Comparison of ENCODE assay signal across 22 cellular contexts in genomic region chr1:4933232-4933631, GRCh38.
DNase-seq lines count a peak whose midpoint lies in the region; ATAC-seq and TF ChIP-seq lines count a peak whose summit lies in the region.
"Had no signal": no experiment of that assay in that cellular context is flagged by ENCODE, and none has a peak within 500 bp of the region (broad histone marks: within the 10 kb centered on the region; RNA-seq: fewer than 3 reads in every experiment).

No MANE protein-coding gene starts in this region.

- H3K36me3 Mint-ChIP-seq in GM23338 (ENCODE audit: low read depth) (no peaks in the 10 kb centered on the region), endodermal cell (ENCODE audit: low read depth) (no peaks in the 10 kb centered on the region), neural progenitor cell (no peaks in the 10 kb centered on the region)
- H3K36me3 Mint-ChIP-seq: CD14-positive monocyte; CD4-positive, alpha-beta memory T cell; CD4-positive, CD25-positive, alpha-beta regulatory T cell; CD8-positive, alpha-beta memory T cell had no signal

- H3K27me3 Mint-ChIP-seq in GM23338 (ENCODE audit: insufficient read depth, low read depth, poor library complexity) (peaks cover 11% of the 10 kb centered on the region), endodermal cell (ENCODE audit: insufficient read depth) (peaks cover 22% of the 10 kb centered on the region), neural progenitor cell (ENCODE audit: insufficient read depth, low read depth) (peaks cover 17% of the 10 kb centered on the region)

- H3K9ac ChIP-seq in endodermal cell (ENCODE audit: extremely low read depth, low read length, poor library complexity, severe bottlenecking) (no peak overlapping the region), neural progenitor cell (no peak overlapping the region)
- H3K9ac ChIP-seq: BLaER1 had no signal

- H3K36me3 ChIP-seq in GM23338 (ENCODE audit: insufficient read depth) (no peaks in the 10 kb centered on the region; the same call in 1 of the 2 replicates), endodermal cell (ENCODE audit: control insufficient read depth, insufficient read depth, low read length) (no peaks in the 10 kb centered on the region), neural progenitor cell (no peaks in the 10 kb centered on the region)
- H3K36me3 ChIP-seq: BE2C, BLaER1 had no signal

- H3K27me3 ChIP-seq in GM23338 (ENCODE audit: insufficient read depth) (no peaks in the 10 kb centered on the region), endodermal cell (ENCODE audit: control insufficient read depth, insufficient read depth, low read length, poor library complexity, severe bottlenecking) (no peaks in the 10 kb centered on the region), neural progenitor cell (no peaks in the 10 kb centered on the region)
- H3K27me3 ChIP-seq: BE2C, BLaER1 had no signal

- ATAC-seq in GM23338 = peak; percentile 74

- H2AFZ ChIP-seq in GM23338 = no peak overlapping the region
- no peak overlapping the region for H2AFZ ChIP-seq in neural progenitor cell (replicated peaks)

- H3K4me1 ChIP-seq in GM23338 (ENCODE audit: insufficient read depth) (no peaks in the 10 kb centered on the region), endodermal cell (ENCODE audit: control insufficient read depth, insufficient read depth, low read length) (peaks cover 3% of the 10 kb centered on the region), neural progenitor cell (peaks cover 11% of the 10 kb centered on the region)
- H3K4me1 ChIP-seq: BE2C had no signal

- H3K4me3 Mint-ChIP-seq in GM23338 (no peak overlapping the region), endodermal cell (no peak overlapping the region), neural progenitor cell (no peak overlapping the region)
- H3K4me3 Mint-ChIP-seq: CD14-positive monocyte; CD4-positive, alpha-beta memory T cell; CD4-positive, CD25-positive, alpha-beta regulatory T cell; CD8-positive, alpha-beta memory T cell had no signal

- no peak overlapping the region for H3K4me2 ChIP-seq in GM23338
- no peak overlapping the region for H3K4me2 ChIP-seq in neural progenitor cell
- H3K4me2 ChIP-seq: BLaER1 had no signal

- no peaks in the 10 kb centered on the region for H3F3A ChIP-seq in GM23338 (replicated peaks; ENCODE audit: low read depth)
- H3F3A ChIP-seq in neural progenitor cell (ENCODE audit: low read depth) = no peaks in the 10 kb centered on the region

- H3K27ac ChIP-seq in GM23338 (ENCODE audit: low read depth) (no peak overlapping the region), endodermal cell (ENCODE audit: low read depth, low read length) (no peak overlapping the region), neural progenitor cell (no peak overlapping the region)
- H3K27ac ChIP-seq: BLaER1 had no signal

- H3K4me1 Mint-ChIP-seq in GM23338 (peaks cover 20% of the 10 kb centered on the region), endodermal cell (peaks cover 10% of the 10 kb centered on the region), neural progenitor cell (peaks cover 28% of the 10 kb centered on the region)
- H3K4me1 Mint-ChIP-seq: CD14-positive monocyte; CD4-positive, alpha-beta memory T cell; CD4-positive, CD25-positive, alpha-beta regulatory T cell; CD8-positive, alpha-beta memory T cell had no signal

- no peak for TF ChIP-seq CTCF in GM23338 (conservative IDR thresholded peaks at IDR 0.05; ENCODE audit: low read depth in 2 of 2)
- no peak for TF ChIP-seq CTCF in endodermal cell (conservative IDR thresholded peaks at IDR 0.05)
- no peak for TF ChIP-seq CTCF in neural progenitor cell (IDR thresholded peaks at IDR 0.05)

- no peak for DNase-seq in GM23338 (ENCODE audit: low spot score)
- DNase-seq in endodermal cell = peak; percentile 52
- DNase-seq in neural progenitor cell (ENCODE audit: low spot score) = peak; percentile 19
- DNase-seq in amygdala (lab: John Stamatoyannopoulos, UW) = no peak
- no peak for DNase-seq in NCI-H748 treated with DMSO at 0.1 percent for 48 hours (lab: John Stamatoyannopoulos, UW)
- no peak for DNase-seq in NCI-H1092 (lab: John Stamatoyannopoulos, UW)
- DNase-seq: 8988T; ACHN; BE2C; CD4-positive, alpha-beta memory T cell; CD4-positive, CD25-positive, alpha-beta regulatory T cell; CD8-positive, alpha-beta memory T cell; COR-L47; DMS 273 treated with DMSO at 0.1 percent for 48 hours; DMS153; DMS53; DMS79; DND-41; EL; GF-D8 had no signal

- WGBS in endodermal cell (ENCODE audit: insufficient coverage in 1 of 2, insufficient read length in 1 of 2), 2 experiments = 80 to 90% methylated on average over 2 of the region's 2 CpGs

- no peaks in the 10 kb centered on the region for H3K9me3 ChIP-seq in endodermal cell (ENCODE audit: control insufficient read depth, low read length)
- H3K9me3 ChIP-seq in neural progenitor cell (ENCODE audit: low read depth) = no peaks in the 10 kb centered on the region
- H3K9me3 ChIP-seq: BE2C, BLaER1 had no signal

- H3K9me2 ChIP-seq in GM23338 (ENCODE audit: insufficient read depth) = no peaks in the 10 kb centered on the region

- H3K4me3 ChIP-seq in GM23338 (no peak overlapping the region), endodermal cell (ENCODE audit: low read length) (no peak overlapping the region), neural progenitor cell (no peak overlapping the region)
- H3K4me3 ChIP-seq: BLaER1 had no signal

- H4K20me1 ChIP-seq in GM23338 (replicated peaks; ENCODE audit: insufficient read depth) (no peaks in the 10 kb centered on the region), neural progenitor cell (ENCODE audit: low read depth) (no peaks in the 10 kb centered on the region)
- H4K20me1 ChIP-seq: BLaER1 had no signal

- H3K27ac Mint-ChIP-seq in GM23338 (no peak overlapping the region), endodermal cell (no peak overlapping the region), neural progenitor cell (no peak overlapping the region)
- H3K27ac Mint-ChIP-seq: CD14-positive monocyte; CD4-positive, alpha-beta memory T cell; CD4-positive, CD25-positive, alpha-beta regulatory T cell; CD8-positive, alpha-beta memory T cell had no signal

- no peaks in the 10 kb centered on the region for H3K9me3 Mint-ChIP-seq in GM23338
- H3K9me3 Mint-ChIP-seq in endodermal cell = no peaks in the 10 kb centered on the region
- H3K9me3 Mint-ChIP-seq in neural progenitor cell = no peaks in the 10 kb centered on the region
- H3K9me3 Mint-ChIP-seq: CD4-positive, alpha-beta memory T cell had no signal

- no peaks in the 10 kb centered on the region for H3K79me2 ChIP-seq in GM23338 (replicated peaks; ENCODE audit: insufficient read depth)
- no peaks in the 10 kb centered on the region for H3K79me2 ChIP-seq in neural progenitor cell (ENCODE audit: low read depth)

TF ChIP-seq in GM23338, 12 proteins besides CTCF, POLR2A, EP300 and RAD21 (continues in another document):
- TF ChIP-seq NANOG (IDR thresholded peaks at IDR 0.05; ENCODE audit: borderline replicate concordance) (no peak), ZNF331 (CRISPR knock-in tag; IDR thresholded peaks at IDR 0.05; ENCODE audit: low read depth) (no peak), EZH2phosphoT487 (IDR thresholded peaks at IDR 0.05; ENCODE audit: unreplicated experiment) (no peak)

Comparison
In these comparisons a context has a peak if more than half of its experiments do, and no peak if none do; other contexts are left out.
1. DNase-seq: peak in endodermal cell (single experiment) and neural progenitor cell (single experiment); none in GM23338 (single experiment), amygdala (0 of 56), NCI-H748 treated with DMSO at 0.1 percent for 48 hours (single experiment) and NCI-H1092 (single experiment).